Comparison of ENCODE assay signal across 11 cellular contexts in genomic region chr19:19026299-19026971, GRCh38. TPM values are rescaled to one million over a fixed set of nuclear protein-coding genes. Genes with fewer than 3 reads are reported as not detected.
DNase-seq lines count a peak whose midpoint lies in the region; ATAC-seq and TF ChIP-seq lines count a peak whose summit lies in the region.
"Had no signal": no experiment of that assay in that cellular context is flagged by ENCODE, and none has a peak within 500 bp of the region (broad histone marks: within the 10 kb centered on the region; RNA-seq: fewer than 3 reads in every experiment).

No MANE protein-coding gene starts in this region.

- ATAC-seq in activated T-cell treated with anti-CD3 and anti-CD28 coated beads, Interleukin-2, amount 50 U/mL, for 4 hours: no peak

- H3F3A ChIP-seq in MM.1S (ENCODE audit: insufficient read depth, low read length): no peaks in the 10 kb centered on the region

- H3K27ac Mint-ChIP-seq in activated CD4-positive, alpha-beta T cell treated with anti-CD3 and anti-CD28 coated beads, Interleukin-2, amount 10 ng/mL, durations not matched to agents 7 days and 5 days: no peak overlapping the region

- H3K4me2 ChIP-seq in MM.1S (ENCODE audit: low read depth, low read length) (no peak overlapping the region), mesendoderm (ENCODE audit: low read length) (no peak overlapping the region)

- H2BK120ac ChIP-seq in mesendoderm (ENCODE audit: low read depth, low read length): no peak overlapping the region

- TF ChIP-seq CTCF in MM.1S (IDR thresholded peaks at IDR 0.05; ENCODE audit: low read length): peak; percentile 10; the same call in 1 of the 2 replicates

- H3K27ac ChIP-seq in MM.1S (ENCODE audit: low read length): no peak overlapping the region
- H3K27ac ChIP-seq in epithelial cell of prostate: peak overlapping the region; percentile 44
- no peak overlapping the region for H3K27ac ChIP-seq in mesendoderm (ENCODE audit: low read depth, low read length)

- no CpG with 5 or more reads among the region's 10 CpGs for WGBS in mesendoderm (ENCODE audit: extremely low coverage, insufficient coverage, low lambda C conversion rate)

- H3K9me2 ChIP-seq in MM.1S (replicated peaks; ENCODE audit: insufficient read depth, low read length): no peaks in the 10 kb centered on the region

- no peak overlapping the region for H2AK5ac ChIP-seq in mesendoderm (ENCODE audit: low read length)

- POLR2A ChIA-PET in activated CD4-positive, alpha-beta T cell treated with anti-CD3 and anti-CD28 coated beads, Interleukin-2, amount 10 ng/mL, durations not matched to agents 7 days and 5 days (lab: Charles Lee): no interaction called here

- H3K4me3 Mint-ChIP-seq in activated CD4-positive, alpha-beta T cell treated with anti-CD3 and anti-CD28 coated beads, Interleukin-2, amount 10 ng/mL, durations not matched to agents 7 days and 5 days: no peak overlapping the region
- H3K4me3 Mint-ChIP-seq in activated T-cell treated with anti-CD3 and anti-CD28 coated beads, Interleukin-2, amount 50 U/mL, for 4 hours: no peak overlapping the region

- H3K4me1 Mint-ChIP-seq in activated CD4-positive, alpha-beta T cell treated with anti-CD3 and anti-CD28 coated beads, Interleukin-2, amount 10 ng/mL, durations not matched to agents 7 days and 5 days: peaks cover 34% of the 10 kb centered on the region
- peaks cover 21% of the 10 kb centered on the region for H3K4me1 Mint-ChIP-seq in activated T-cell treated with anti-CD3 and anti-CD28 coated beads, Interleukin-2, amount 50 U/mL, for 4 hours (ENCODE audit: low read depth)

- peaks cover 5% of the 10 kb centered on the region; the same call in 1 of the 2 replicates for H4K20me1 ChIP-seq in MM.1S (ENCODE audit: insufficient read depth, low read length)

- H3K79me1 ChIP-seq in mesendoderm (ENCODE audit: low read length): peaks cover 20% of the 10 kb centered on the region

- no peak overlapping the region for H2BK15ac ChIP-seq in mesendoderm (replicated peaks; ENCODE audit: low read depth)

- no peak overlapping the region for H2AFZ ChIP-seq in MM.1S (ENCODE audit: low read length)

- H3K9me3 ChIP-seq in MM.1S (replicated peaks; ENCODE audit: insufficient read depth, low read length): no peaks in the 10 kb centered on the region

- H3K56ac ChIP-seq in mesendoderm (ENCODE audit: low read length): no peak overlapping the region

- H3K36me3 ChIP-seq in MM.1S (replicated peaks; ENCODE audit: insufficient read depth, low read length): peaks cover 10% of the 10 kb centered on the region
- H3K36me3 ChIP-seq in mesendoderm (ENCODE audit: control insufficient read depth, insufficient read depth, low read length): peaks cover 27% of the 10 kb centered on the region

- DNase-seq in CD1c-positive myeloid dendritic cell (ENCODE audit: extremely low spot score) (peak; percentile 11), MM.1S (no peak), epithelial cell of prostate (ENCODE audit: low read depth, low spot score) (no peak), mesendoderm (peak; percentile 20), dedifferentiated amniotic fluid mesenchymal stem cell (ENCODE audit: extremely low spot score) (no peak), T1000 (lab: John Stamatoyannopoulos, UW) (no peak)
- no peak for DNase-seq in activated CD4-positive, alpha-beta T cell treated with anti-CD3 and anti-CD28 coated beads, Interleukin-2, amount 10 ng/mL, durations not matched to agents 7 days and 5 days
- no peak for DNase-seq in activated T-cell treated with anti-CD3 and anti-CD28 coated beads, Interleukin-2, amount 50 U/mL, for 4 hours
- DNase-seq: activated gamma-delta T cell treated with Interleukin-2 at 50 U/mL for 16 hours, DMS79 treated with DMSO at 0.1 percent for 48 hours, NCI-H187 treated with DMSO at 0.1 percent for 48 hours had no signal

- no peak overlapping the region for H2BK5ac ChIP-seq in mesendoderm (ENCODE audit: low read length)

- H3K18ac ChIP-seq in mesendoderm (ENCODE audit: low read length): no peak overlapping the region

- H3K27me3 ChIP-seq in MM.1S (replicated peaks; ENCODE audit: insufficient read depth, low read length) (no peaks in the 10 kb centered on the region), mesendoderm (ENCODE audit: insufficient read depth, low read length, poor library complexity) (no peaks in the 10 kb centered on the region)

- no peak overlapping the region for H3K4ac ChIP-seq in mesendoderm (ENCODE audit: low read depth, low read length)

- no peak overlapping the region for H4K5ac ChIP-seq in mesendoderm (ENCODE audit: low read length)

- H3K4me1 ChIP-seq in MM.1S (ENCODE audit: low read length): no peaks in the 10 kb centered on the region
- H3K4me1 ChIP-seq in mesendoderm (ENCODE audit: control insufficient read depth, low read depth, low read length): no peaks in the 10 kb centered on the region

- H3K9ac ChIP-seq in MM.1S (ENCODE audit: low read length) (no peak overlapping the region), mesendoderm (ENCODE audit: low read length) (no peak overlapping the region)

- no peak overlapping the region for H3K23ac ChIP-seq in mesendoderm (ENCODE audit: low read length)

- no peak overlapping the region for H4K8ac ChIP-seq in mesendoderm (ENCODE audit: low read depth, low read length)

- peaks cover 92% of the 10 kb centered on the region for H3K79me2 ChIP-seq in MM.1S (ENCODE audit: low read length)
- peaks cover 18% of the 10 kb centered on the region for H3K79me2 ChIP-seq in mesendoderm (ENCODE audit: control insufficient read depth, insufficient read depth, low read length)

- H3K36me3 Mint-ChIP-seq in activated CD4-positive, alpha-beta T cell treated with anti-CD3 and anti-CD28 coated beads, Interleukin-2, amount 10 ng/mL, durations not matched to agents 7 days and 5 days (ENCODE audit: low read depth): peaks cover 59% of the 10 kb centered on the region
- H3K36me3 Mint-ChIP-seq in activated T-cell treated with anti-CD3 and anti-CD28 coated beads, Interleukin-2, amount 50 U/mL, for 4 hours (ENCODE audit: insufficient read depth): peaks cover 43% of the 10 kb centered on the region

- CTCF ChIA-PET in activated CD4-positive, alpha-beta T cell treated with anti-CD3 and anti-CD28 coated beads, Interleukin-2, amount 10 ng/mL, durations not matched to agents 7 days and 5 days (lab: Charles Lee): no interaction called here

- H3K4me3 ChIP-seq in MM.1S (ENCODE audit: low read length) (no peak overlapping the region), mesendoderm (ENCODE audit: low read length) (no peak overlapping the region)

- no peaks in the 10 kb centered on the region for H3K9me3 Mint-ChIP-seq in activated CD4-positive, alpha-beta T cell treated with anti-CD3 and anti-CD28 coated beads, Interleukin-2, amount 10 ng/mL, durations not matched to agents 7 days and 5 days
- no peaks in the 10 kb centered on the region for H3K9me3 Mint-ChIP-seq in activated T-cell treated with anti-CD3 and anti-CD28 coated beads, Interleukin-2, amount 50 U/mL, for 4 hours

- no peaks in the 10 kb centered on the region for H3K27me3 Mint-ChIP-seq in activated CD4-positive, alpha-beta T cell treated with anti-CD3 and anti-CD28 coated beads, Interleukin-2, amount 10 ng/mL, durations not matched to agents 7 days and 5 days
- H3K27me3 Mint-ChIP-seq in activated T-cell treated with anti-CD3 and anti-CD28 coated beads, Interleukin-2, amount 50 U/mL, for 4 hours (ENCODE audit: low read depth): no peaks in the 10 kb centered on the region

RNA-seq across cellular contexts. Expression of gene SUGP2, which starts 6.9 kb away (rescaled TPM):
- polyA plus RNA-seq in mesendoderm (2013, experiment 1 of 2): 50.6 TPM
- 51.4 TPM for polyA plus RNA-seq in mesendoderm (2013, experiment 2 of 2)
- total RNA-seq in activated CD4-positive, alpha-beta T cell treated with anti-CD3 and anti-CD28 coated beads, Interleukin-2, amount 10 ng/mL, durations not matched to agents 7 days and 5 days: 100 to 1,000 TPM; 128 to 144 TPM
- 10 to 100 TPM; 66.8 to 76.6 (median 71.8) TPM for total RNA-seq in activated T-cell treated with anti-CD3 and anti-CD28 coated beads, Interleukin-2, amount 50 U/mL, for 4 hours

RNA-seq across cellular contexts. Expression of gene ARMC6, which starts 7.0 kb away (rescaled TPM):
- polyA plus RNA-seq in mesendoderm (2013, experiment 1 of 2): 41.0 TPM
- polyA plus RNA-seq in mesendoderm (2013, experiment 2 of 2): 40.9 TPM
- total RNA-seq in activated CD4-positive, alpha-beta T cell treated with anti-CD3 and anti-CD28 coated beads, Interleukin-2, amount 10 ng/mL, durations not matched to agents 7 days and 5 days: 10 to 100 TPM; 38.6 to 39.3 TPM
- total RNA-seq in activated T-cell treated with anti-CD3 and anti-CD28 coated beads, Interleukin-2, amount 50 U/mL, for 4 hours: 10 to 100 TPM; 80.0 to 93.9 (median 80.6) TPM

RNA-seq across cellular contexts. Expression of gene SLC25A42, which starts 37.4 kb away (rescaled TPM):
- polyA plus RNA-seq in mesendoderm (2013, experiment 1 of 2): 1.7 TPM
- polyA plus RNA-seq in mesendoderm (2013, experiment 2 of 2): 1.4 TPM
- total RNA-seq in activated CD4-positive, alpha-beta T cell treated with anti-CD3 and anti-CD28 coated beads, Interleukin-2, amount 10 ng/mL, durations not matched to agents 7 days and 5 days: 10 to 100 TPM; 20.6 to 22.2 TPM
- 10 to 100 TPM in 1 of 3 donors, 1 to 10 TPM in 2; 8.9 to 11.1 (median 8.9) TPM for total RNA-seq in activated T-cell treated with anti-CD3 and anti-CD28 coated beads, Interleukin-2, amount 50 U/mL, for 4 hours

Comparison
In these comparisons a context has a peak if more than half of its experiments do, and no peak if none do; other contexts are left out.
1. DNase-seq: peak in CD1c-positive myeloid dendritic cell (single experiment) and mesendoderm (single experiment); none in MM.1S (single experiment), epithelial cell of prostate (single experiment), dedifferentiated amniotic fluid mesenchymal stem cell (single experiment), T1000 (single experiment), activated CD4-positive, alpha-beta T cell treated with anti-CD3 and anti-CD28 coated beads, Interleukin-2, amount 10 ng/mL, durations not matched to agents 7 days and 5 days (single experiment) and activated T-cell treated with anti-CD3 and anti-CD28 coated beads, Interleukin-2, amount 50 U/mL, for 4 hours (single experiment).